In genomic region chr16:14409563-14409962, GRCh38 we compare ENCODE assay signal across 10 cellular contexts.
DNase-seq lines count a peak whose midpoint lies in the region; ATAC-seq and TF ChIP-seq lines count a peak whose summit lies in the region.
"Had no signal": no experiment of that assay in that cellular context is flagged by ENCODE, and none has a peak within 500 bp of the region (broad histone marks: within the 10 kb centered on the region; RNA-seq: fewer than 3 reads in every experiment).

No MANE protein-coding gene starts in this region.

- TF ChIP-seq CTCF in thyroid gland (IDR thresholded peaks at IDR 0.05), result no peak

- no peaks in the 10 kb centered on the region for H3K27me3 ChIP-seq in adipocyte (replicated peaks; ENCODE audit: control insufficient read depth, insufficient read depth, low read length)
- no peaks in the 10 kb centered on the region for H3K27me3 ChIP-seq in thyroid gland
- H3K27me3 ChIP-seq: esophagus squamous epithelium had no signal

- H3K4me1 ChIP-seq in adipocyte (ENCODE audit: control insufficient read depth, insufficient read depth, low read length) (peaks cover 13% of the 10 kb centered on the region), thyroid gland (peaks cover 3 to 6% of the 10 kb centered on the region in 2 donors)

- intact Hi-C loops in left ventricle myocardium superior (cut with micrococcal nuclease) (no loop called here), thyroid gland (cut with DNase I) (no loop called here)

- no peak overlapping the region for H3K4me3 ChIP-seq in adipocyte (ENCODE audit: low read length)
- H3K4me3 ChIP-seq in thyroid gland (replicated peaks in 1 of 3), result no peak overlapping the region
- H3K4me3 ChIP-seq: esophagus squamous epithelium had no signal

- H3K36me3 ChIP-seq in adipocyte (ENCODE audit: control insufficient read depth, insufficient read depth, low read length, severe bottlenecking), result no peaks in the 10 kb centered on the region
- H3K36me3 ChIP-seq in thyroid gland, result no peaks in the 10 kb centered on the region
- H3K36me3 ChIP-seq: esophagus squamous epithelium had no signal

- no peak overlapping the region for H3K27ac ChIP-seq in thyroid gland
- H3K27ac ChIP-seq: esophagus squamous epithelium had no signal

- WGBS in thyroid gland, 2 donors, result 20 to 48% methylated on average over 5 of the region's 5 CpGs

- ATAC-seq in left ventricle myocardium superior (peak; percentile 32), GM21723 (IDR thresholded peaks at IDR 0.05; ENCODE audit: unreplicated experiment) (no peak), GM19023 (IDR thresholded peaks at IDR 0.05; ENCODE audit: unreplicated experiment) (no peak)

- H3K9me3 ChIP-seq in adipocyte (ENCODE audit: control insufficient read depth, low read length) (no peaks in the 10 kb centered on the region), thyroid gland (no peaks in the 10 kb centered on the region)
- H3K9me3 ChIP-seq: esophagus squamous epithelium had no signal

- no peak for TF ChIP-seq POLR2A in thyroid gland (IDR thresholded peaks at IDR 0.05)

- no peak overlapping the region for H3K9ac ChIP-seq in adipocyte (ENCODE audit: low read length)

- DNase-seq in GOT3 (lab: John Stamatoyannopoulos, UW) (peak; percentile 68), adipocyte (ENCODE audit: low read depth) (peak; percentile 92), left ventricle myocardium superior (no peak), thyroid gland (peak; percentile 60 to 66), NCI-H510A treated with DMSO at 0.1 percent for 48 hours (lab: John Stamatoyannopoulos, UW) (no peak), D341Med (ENCODE audit: low spot score) (no peak)
- DNase-seq: esophagus squamous epithelium, NCI-H446 had no signal

Comparison
In these comparisons a context has a peak if more than half of its experiments do, and no peak if none do; other contexts are left out.
1. DNase-seq: peak in GOT3 (single experiment), adipocyte (single experiment) and thyroid gland (2 of 2); none in left ventricle myocardium superior (single experiment), NCI-H510A treated with DMSO at 0.1 percent for 48 hours (single experiment) and D341Med (single experiment).